In genomic region chr10:13529714-13529973, GRCh38 we compare ENCODE assay signal across 10 cellular contexts. TPM values are rescaled to one million over a fixed set of nuclear protein-coding genes. Genes with fewer than 3 reads are reported as not detected.
DNase-seq lines count a peak whose midpoint lies in the region; ATAC-seq, FAIRE-seq and TF ChIP-seq lines count a peak whose summit lies in the region.
"Had no signal": no experiment of that assay in that cellular context is flagged by ENCODE, and none has a peak within 500 bp of the region (broad histone marks: within the 10 kb centered on the region; RNA-seq: fewer than 3 reads in every experiment).

No MANE protein-coding gene starts in this region.

- no peak for TF ChIP-seq EP300 in A549 (IDR thresholded peaks at IDR 0.05)

- no peaks in the 10 kb centered on the region for H3K9me3 Mint-ChIP-seq in natural killer cell

- peak overlapping the region; percentile 64 for H3K9ac ChIP-seq in HCT116 (ENCODE audit: low read length)

- H3K36me3 Mint-ChIP-seq in natural killer cell = no peaks in the 10 kb centered on the region

- CTCF ChIA-PET in A549 (lab: Yijun Ruan, JAX) (interaction anchor here (1.2 kb wide), 1 partner anchor 158 kb away, joined by 4 read pairs; no protein-coding TSS in a partner anchor), HCT116 (lab: Charles Lee) (no interaction called here)

- RAD21 ChIA-PET in HCT116 (lab: Charles Lee; ENCODE audit: low non-redundant PET in 1 of 2, low total read pairs in 2 of 2, uncharacterized antibody in 2 of 2, unreplicated experiment in 2 of 2) = no interaction called here

- intact Hi-C loops in HCT116 (cut with micrococcal nuclease) (no loop called here), dorsolateral prefrontal cortex (cut with DNase I) (no loop called here), natural killer cell (cut with micrococcal nuclease) (no loop called here)

- H3K4me2 ChIP-seq in A549 (peak overlapping the region; percentile 99), HCT116 (ENCODE audit: low read length) (peak overlapping the region; percentile 93)

- TF ChIP-seq RAD21 in A549 (conservative IDR thresholded peaks at IDR 0.05 in 1 of 2, IDR thresholded peaks at IDR 0.05 in 1 of 2) (no peak), HCT116 (IDR thresholded peaks at IDR 0.05; ENCODE audit: low read depth) (no peak)

- peaks cover 2 to 4% of the 10 kb centered on the region in 2 experiments; a peak in 1 of 4 replicates for H3K36me3 ChIP-seq in HCT116 (ENCODE audit: control insufficient read depth in 1 of 2, insufficient read depth in 2 of 2, low read length in 2 of 2)

- POLR2A ChIA-PET in A549 (lab: Yijun Ruan, JAX) (no interaction called here), HCT116 (lab: Charles Lee) (no interaction called here)

- WGBS in A549 (ENCODE audit: missing lambda C conversion rate) = 92% methylated on average over 8 of the region's 8 CpGs

- no peak for TF ChIP-seq CTCF in A549 (IDR thresholded peaks at IDR 0.05)
- no peak for TF ChIP-seq CTCF in HCT116 (IDR thresholded peaks at IDR 0.05 in 2 of 3, conservative IDR thresholded peaks at IDR 0.05 in 1 of 3; ENCODE audit: borderline replicate concordance in 1 of 3, insufficient read depth in 1 of 3, low read depth in 2 of 3, low read length in 2 of 3)
- TF ChIP-seq CTCF in dorsolateral prefrontal cortex (IDR thresholded peaks at IDR 0.05 in 54 of 56, conservative IDR thresholded peaks at IDR 0.05 in 2 of 56; ENCODE audit: low read depth in 1 of 56, partially characterized antibody in 56 of 56) = no peak
- no peak for TF ChIP-seq CTCF in natural killer cell (IDR thresholded peaks at IDR 0.05)

- peak overlapping the region; percentile 10 for H2AFZ ChIP-seq in HCT116 (ENCODE audit: low read depth, low read length, poor library complexity, severe bottlenecking)

- H3K4me3 ChIP-seq in A549 (peak overlapping the region; percentile 98), HCT116 (replicated peaks in 1 of 2; ENCODE audit: low read depth in 1 of 2, low read length in 2 of 2) (peak overlapping the region; percentile 49 to 64), dorsolateral prefrontal cortex (peak overlapping the region in 51 of 59 donors; percentile 16 to 66 (median 50))

- H3K27ac ChIP-seq in A549 (peak overlapping the region; percentile 92 to 98), HCT116 (ENCODE audit: low read depth, low read length) (0 out of 2 replicates have a peak overlapping the region, but pooled peaks have one; percentile 56), dorsolateral prefrontal cortex (peak overlapping the region in 3 of 59 donors; percentile 14 to 52 (median 50))

- no TSS peak for BruUV-seq in HCT116 (replicated peaks; lab: Mats Ljungman, UMichigan)

- no peaks in the 10 kb centered on the region for H3K79me2 ChIP-seq in HCT116 (ENCODE audit: insufficient read depth, low read length)

- no peaks in the 10 kb centered on the region for H3K27me3 ChIP-seq in HCT116 (ENCODE audit: insufficient read depth, low read length)
- peaks cover 0 to 52% (median 3%) of the 10 kb centered on the region in 45 donors for H3K27me3 ChIP-seq in dorsolateral prefrontal cortex

- no peak for DNase-seq in A549 (ENCODE audit: low read depth in 1 of 2, low spot score in 1 of 2)
- no peak for DNase-seq in HCT116 (ENCODE audit: low read depth, low spot score)
- DNase-seq in dorsolateral prefrontal cortex = no peak
- DNase-seq in natural killer cell = no peak
- DNase-seq in NCI-H2227 treated with DMSO at 0.1 percent for 48 hours (lab: John Stamatoyannopoulos, UW) = no peak
- no peak for DNase-seq in AG20443 (ENCODE audit: low spot score)
- no peak for DNase-seq in stimulated activated CD8-positive, alpha-beta memory T cell treated with anti-CD3 and anti-CD28 coated beads, Interleukin-4, amount 100 ng/mL, for 48 hours
- DNase-seq: DND-41, NCI-H226 had no signal

- H3K27ac Mint-ChIP-seq in natural killer cell = no peak overlapping the region

- H4K20me1 ChIP-seq in HCT116 (ENCODE audit: insufficient read depth) = 0 out of 2 replicates have a peak, but pooled peaks cover 2% of the 10 kb centered on the region

- peaks cover 55 to 63% of the 10 kb centered on the region in 2 donors for H3K27me3 Mint-ChIP-seq in natural killer cell (ENCODE audit: low read depth in 2 of 2)

- no peak for FAIRE-seq in A549 (lab: Jason Lieb, UNC)

- no peak for ATAC-seq in A549
- no peak for ATAC-seq in HCT116
- ATAC-seq in natural killer cell = no peak
- ATAC-seq in esophagus mucosa = no peak

- H3K4me3 Mint-ChIP-seq in natural killer cell = peak overlapping the region; percentile 80

- no peaks in the 10 kb centered on the region for H3K9me2 ChIP-seq in HCT116 (ENCODE audit: insufficient read depth)

- H3K9me3 ChIP-seq in A549 (no peaks in the 10 kb centered on the region), HCT116 (ENCODE audit: control insufficient read depth in 1 of 2, insufficient read depth in 1 of 2, low read depth in 1 of 2, low read length in 2 of 2) (no peaks in the 10 kb centered on the region)

- TF ChIP-seq POLR2A in A549 (IDR thresholded peaks at IDR 0.05; ENCODE audit: low read length) = no peak
- TF ChIP-seq POLR2A in HCT116 (IDR thresholded peaks at IDR 0.05; ENCODE audit: borderline replicate concordance, extremely low read depth, insufficient read depth, insufficient read length) = no peak

- H3K4me1 ChIP-seq in A549 (peaks cover 19% of the 10 kb centered on the region), HCT116 (ENCODE audit: control insufficient read depth in 1 of 2, insufficient read depth in 2 of 2, low read length in 2 of 2) (peaks cover 22 to 26% of the 10 kb centered on the region in 2 experiments)

- H3K4me1 Mint-ChIP-seq in natural killer cell = peaks cover 6 to 10% of the 10 kb centered on the region in 2 donors

TF ChIP-seq in A549, 52 proteins besides CTCF, POLR2A, EP300 and RAD21 (continues in another document):
- no peak for TF ChIP-seq CBX2 (IDR thresholded peaks at IDR 0.05; ENCODE audit: borderline replicate concordance, low read depth)
- TF ChIP-seq TP53 (CRISPR knock-in tag; IDR thresholded peaks at IDR 0.05) = no peak
- TF ChIP-seq MYC (IDR thresholded peaks at IDR 0.05; ENCODE audit: borderline replicate concordance, low read length) = no peak
- TF ChIP-seq FOSL2 (IDR thresholded peaks at IDR 0.05) = no peak
- no peak for TF ChIP-seq FOSL2 (CRISPR knock-in tag; IDR thresholded peaks at IDR 0.05)
- TF ChIP-seq SREBF2 (IDR thresholded peaks at IDR 0.05) = no peak
- no peak for TF ChIP-seq TFCP2L1 (CRISPR knock-in tag; IDR thresholded peaks at IDR 0.05)
- TF ChIP-seq ZC3H11A (IDR thresholded peaks at IDR 0.05) = no peak
- no peak for TF ChIP-seq FOXS1 (CRISPR knock-in tag; IDR thresholded peaks at IDR 0.05)

TF ChIP-seq in HCT116, 20 proteins besides CTCF, POLR2A, EP300 and RAD21:
- no peak for TF ChIP-seq ZNF274 (IDR thresholded peaks at IDR 0.05; ENCODE audit: low read depth, low read length)
- TF ChIP-seq CBX3 (IDR thresholded peaks at IDR 0.05; ENCODE audit: low read depth) = no peak
- TF ChIP-seq EGR1 (IDR thresholded peaks at IDR 0.05; ENCODE audit: low read depth) = no peak
- TF ChIP-seq ELF1 (IDR thresholded peaks at IDR 0.05; ENCODE audit: borderline replicate concordance, low read depth) = no peak

RNA-seq across cellular contexts. Expression of gene BEND7, which starts 0.8 kb away (rescaled TPM):
- polyA plus RNA-seq in A549 (2011; rRNA removed) (11.5 and 12.2 TPM in 2 replicates), A549 (2017; fragmentation: RNase III; extraction: RNeasy Plus Mini Kit Qiagen cat#74134 plus additional on column Dnase treatment) (7.9 to 10.4 TPM (median 9.8 TPM) in 3 replicates)
- polyA plus RNA-seq in A549 (2012; cell fraction: cytosol; rRNA removed) = 4.0 and 5.1 TPM in 2 replicates
- polyA plus RNA-seq in A549 (2012; cell fraction: nucleus; rRNA removed) = 3.6 and 4.4 TPM in 2 replicates
- polyA minus RNA-seq in A549 (2011; rRNA and poly(A)+ RNA removed) = 4.0 and 5.7 TPM in 2 replicates
- total RNA-seq in HCT116 (2021; ENCODE audit: unreplicated experiment) (13.8 TPM), dorsolateral prefrontal cortex (10 to 100 TPM in 95 of 120 experiments, 1 to 10 TPM in 25; 6.4 to 29.9 (median 12.8) TPM), natural killer cell (under 1 TPM in 1 of 3 donors, not detected in 2; 0.38 TPM), esophagus mucosa (0.56 TPM)
- 5.3 and 7.5 TPM in 2 replicates for polyA plus RNA-seq in HCT116 (2012)

RNA-seq across cellular contexts. Expression of gene PRPF18, which starts 57.1 kb away (rescaled TPM):
- polyA plus RNA-seq in A549 (2011; rRNA removed) = 21.5 and 39.6 TPM in 2 replicates
- 7.6 and 10.6 TPM in 2 replicates for polyA plus RNA-seq in A549 (2012; cell fraction: cytosol; rRNA removed)
- polyA plus RNA-seq in A549 (2012; cell fraction: nucleus; rRNA removed) = 2.5 and 3.5 TPM in 2 replicates
- 22.0 to 22.8 TPM (median 22.3 TPM) in 3 replicates for polyA plus RNA-seq in A549 (2017; fragmentation: RNase III; extraction: RNeasy Plus Mini Kit Qiagen cat#74134 plus additional on column Dnase treatment)
- polyA minus RNA-seq in A549 (2011; rRNA and poly(A)+ RNA removed) = 8.0 and 8.6 TPM in 2 replicates
- total RNA-seq in HCT116 (2021; ENCODE audit: unreplicated experiment) = 16.2 TPM
- 5.9 and 9.3 TPM in 2 replicates for polyA plus RNA-seq in HCT116 (2012)
- 10 to 100 TPM; 16.6 to 41.9 (median 29.6) TPM for total RNA-seq in dorsolateral prefrontal cortex
- total RNA-seq in natural killer cell = 10 to 100 TPM; 29.5 to 39.3 (median 35.1) TPM
- 12.3 TPM for total RNA-seq in esophagus mucosa
